Comparison of ENCODE assay signal across 8 cellular contexts in genomic region chr9:132242621-132243155, GRCh38.
DNase-seq lines count a peak whose midpoint lies in the region; ATAC-seq and TF ChIP-seq lines count a peak whose summit lies in the region.

No MANE protein-coding gene starts in this region.

- H3K4me3 ChIP-seq in cardiac muscle cell (peak overlapping the region; percentile 36), lower leg skin (ENCODE audit: low read depth, poor library complexity, severe bottlenecking) (peak overlapping the region; percentile 42), urinary bladder (ENCODE audit: low read depth, low read length) (peak overlapping the region; percentile 78)

- H3K36me3 Mint-ChIP-seq in activated naive CD8-positive, alpha-beta T cell treated with anti-CD3 and anti-CD28 coated beads for 36 hours: no peaks in the 10 kb centered on the region

- ATAC-seq in Right ventricle myocardium superior (ENCODE audit: poor library complexity) (no peak), GM21528 (IDR thresholded peaks at IDR 0.05; ENCODE audit: low FRiP score, unreplicated experiment) (no peak)

- no peaks in the 10 kb centered on the region for H3K9me3 Mint-ChIP-seq in activated naive CD8-positive, alpha-beta T cell treated with anti-CD3 and anti-CD28 coated beads for 36 hours

- TF ChIP-seq CTCF in cardiac muscle cell (IDR thresholded peaks at IDR 0.05; ENCODE audit: low read depth, low read length) (no peak), lower leg skin (IDR thresholded peaks at IDR 0.05) (no peak)

- intact Hi-C loops in Right ventricle myocardium superior (cut with DNase I): no loop called here
- intact Hi-C loops in lower leg skin (cut with DNase I; ENCODE audit: low total_unique reads): no loop called here

- H3K4me1 Mint-ChIP-seq in activated naive CD8-positive, alpha-beta T cell treated with anti-CD3 and anti-CD28 coated beads for 36 hours: peaks cover 11% of the 10 kb centered on the region

- TF ChIP-seq POLR2A in lower leg skin (IDR thresholded peaks at IDR 0.05): no peak

- no peaks in the 10 kb centered on the region for H3K9me3 ChIP-seq in cardiac muscle cell (ENCODE audit: low read depth)

- WGBS in lower leg skin, 2 donors: 24 to 30% methylated on average over 18 of the region's 18 CpGs
- WGBS in urinary bladder: 22% methylated on average over 18 of the region's 18 CpGs

- H3K36me3 ChIP-seq in cardiac muscle cell (no peaks in the 10 kb centered on the region), urinary bladder (ENCODE audit: insufficient read depth) (no peaks in the 10 kb centered on the region)

- H3K27ac ChIP-seq in cardiac muscle cell (no peak overlapping the region), urinary bladder (ENCODE audit: low read depth) (no peak overlapping the region)

- peak overlapping the region; percentile 55 for H3K27ac Mint-ChIP-seq in activated naive CD8-positive, alpha-beta T cell treated with anti-CD3 and anti-CD28 coated beads for 36 hours

- DNase-seq in cardiac muscle cell (ENCODE audit: low read depth in 1 of 2, low spot score in 1 of 2) (no peak), Right ventricle myocardium superior (no peak), lower leg skin (ENCODE audit: low spot score in 2 of 2) (no peak), cerebellar nuclear complex (lab: John Stamatoyannopoulos, UW) (no peak)
- no peak for DNase-seq in activated naive CD8-positive, alpha-beta T cell treated with anti-CD3 and anti-CD28 coated beads for 36 hours
- DNase-seq in activated CD4-positive, alpha-beta T cell treated with anti-CD3 and anti-CD28 coated beads, Interleukin-2, amount 50 U/mL, for 4 hours: no peak

- H3K4me1 ChIP-seq in cardiac muscle cell (ENCODE audit: low read depth) (no peaks in the 10 kb centered on the region), urinary bladder (ENCODE audit: insufficient read depth) (no peaks in the 10 kb centered on the region)

- H3K4me3 Mint-ChIP-seq in activated naive CD8-positive, alpha-beta T cell treated with anti-CD3 and anti-CD28 coated beads for 36 hours: peak overlapping the region; percentile 92

- no peaks in the 10 kb centered on the region for H3K27me3 Mint-ChIP-seq in activated naive CD8-positive, alpha-beta T cell treated with anti-CD3 and anti-CD28 coated beads for 36 hours

- peaks cover 31% of the 10 kb centered on the region for H3K27me3 ChIP-seq in cardiac muscle cell
